15 cellular contexts compared by ENCODE assay signal in the genomic region with DNA sequence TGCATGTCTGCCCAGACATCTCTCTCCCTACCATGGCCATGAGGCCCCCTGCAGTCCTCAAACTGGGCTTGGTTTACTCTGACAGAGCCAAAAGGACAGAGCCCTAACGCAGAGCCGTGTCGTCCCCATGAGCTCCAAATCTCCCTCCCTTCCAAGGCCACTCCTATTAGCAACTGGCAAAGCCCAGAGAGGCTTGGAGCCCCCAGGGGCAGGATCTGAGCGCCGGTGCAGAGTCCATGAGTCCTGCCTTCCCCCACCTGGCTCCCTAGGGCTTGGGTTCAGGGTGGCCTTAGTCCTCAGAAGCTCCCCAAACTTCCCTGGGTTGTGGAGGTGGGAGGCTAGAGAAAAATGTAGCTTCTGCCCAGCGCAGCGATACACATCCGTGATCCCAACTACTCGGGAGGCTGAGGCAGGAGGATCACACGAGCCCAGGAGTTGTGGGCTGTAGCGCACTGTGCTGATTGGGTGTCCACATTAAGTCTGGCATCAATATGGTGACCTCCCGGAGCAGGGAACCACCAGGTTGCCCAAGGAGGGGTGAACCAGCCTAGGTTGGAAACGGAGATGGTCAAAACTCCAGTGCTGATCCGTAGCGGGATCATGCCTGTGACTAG. TPM values are rescaled to one million over a fixed set of nuclear protein-coding genes. Genes with fewer than 3 reads are reported as not detected.
DNase-seq lines count a peak whose midpoint lies in the region; ATAC-seq and TF ChIP-seq lines count a peak whose summit lies in the region.
"Had no signal": no experiment of that assay in that cellular context is flagged by ENCODE, and none has a peak within 500 bp of the region (broad histone marks: within the 10 kb centered on the region; RNA-seq: fewer than 3 reads in every experiment).

No MANE protein-coding gene starts in this region.

- H4K91ac ChIP-seq in IMR-90 (ENCODE audit: insufficient read depth, low read depth, low read length): no peak overlapping the region

- H3K23ac ChIP-seq in IMR-90 (ENCODE audit: low read depth, low read length): no peak overlapping the region
- no peak overlapping the region for H3K23ac ChIP-seq in mesendoderm (ENCODE audit: low read length)

- no peak overlapping the region for H3K4ac ChIP-seq in IMR-90 (ENCODE audit: low read depth, low read length)
- no peak overlapping the region for H3K4ac ChIP-seq in mesendoderm (ENCODE audit: low read depth, low read length)

- TF ChIP-seq RAD21 in IMR-90 (IDR thresholded peaks at IDR 0.05; ENCODE audit: low read length): no peak

- no peak overlapping the region for H3K14ac ChIP-seq in IMR-90 (replicated peaks; ENCODE audit: low read depth, low read length)

- no peak overlapping the region for H3K4me3 ChIP-seq in IMR-90 (ENCODE audit: insufficient read depth, low read depth, low read length)
- no peak overlapping the region for H3K4me3 ChIP-seq in mesendoderm (ENCODE audit: low read length)

- in situ Hi-C loops in IMR-90 (cut with MboI; ENCODE audit: low sequenced_read_pairs): no loop called here

- H2BK20ac ChIP-seq in IMR-90 (ENCODE audit: low read depth, low read length): no peak overlapping the region

- H3K27ac ChIP-seq in IMR-90 (ENCODE audit: insufficient read depth, low read length) (no peak overlapping the region), mesendoderm (ENCODE audit: low read depth, low read length) (no peak overlapping the region)

- H2BK15ac ChIP-seq in IMR-90 (ENCODE audit: low read depth, low read length) (no peak overlapping the region), mesendoderm (replicated peaks; ENCODE audit: low read depth) (no peak overlapping the region)

- no peak for TF ChIP-seq CTCF in IMR-90 (conservative IDR thresholded peaks at IDR 0.05; ENCODE audit: low read depth, low read length)

- H3K4me1 ChIP-seq in IMR-90 (ENCODE audit: control insufficient read depth, insufficient read depth, low read length) (peaks cover 3% of the 10 kb centered on the region), mesendoderm (ENCODE audit: control insufficient read depth, low read depth, low read length) (peaks cover 4% of the 10 kb centered on the region)

- POLR2A ChIA-PET in IMR-90 (lab: Charles Lee; ENCODE audit: unreplicated experiment): no interaction called here

- H2BK120ac ChIP-seq in IMR-90 (ENCODE audit: low read depth, low read length) (no peak overlapping the region), mesendoderm (ENCODE audit: low read depth, low read length) (no peak overlapping the region)

- 73% methylated on average over 10 of the region's 15 CpGs; no CpG with 5 or more reads in 1 of the 2 experiments for WGBS in IMR-90 (ENCODE audit: extremely low coverage in 2 of 2, insufficient read length in 1 of 2), 2 experiments
- no CpG with 5 or more reads among the region's 15 CpGs for WGBS in mesendoderm (ENCODE audit: extremely low coverage, insufficient coverage, low lambda C conversion rate)

- H2AFZ ChIP-seq in IMR-90 (replicated peaks; ENCODE audit: low read length, poor library complexity): peak overlapping the region; percentile 5

- peaks cover 0 to 4% of the 10 kb centered on the region in 2 experiments; a peak in 1 of 4 replicates for H3K79me1 ChIP-seq in IMR-90 (ENCODE audit: low read depth in 1 of 2, low read length in 2 of 2)
- H3K79me1 ChIP-seq in mesendoderm (ENCODE audit: low read length): no peaks in the 10 kb centered on the region

- H3K79me2 ChIP-seq in mesendoderm (ENCODE audit: control insufficient read depth, insufficient read depth, low read length): no peaks in the 10 kb centered on the region

- BruUV-seq in IMR-90 (replicated peaks; lab: Mats Ljungman, UMichigan): no TSS peak

- intact Hi-C loops in IMR-90 (cut with micrococcal nuclease): no loop called here

- H3K18ac ChIP-seq in IMR-90 (ENCODE audit: low read depth, low read length) (no peak overlapping the region), mesendoderm (ENCODE audit: low read length) (no peak overlapping the region)

- no peak for DNase-seq in IMR-90
- DNase-seq in mesendoderm: no peak
- DNase-seq in NCI-H2081 (lab: John Stamatoyannopoulos, UW): no peak
- DNase-seq in HT-29 (ENCODE audit: low spot score): no peak
- DNase-seq in NCI-H1930 (lab: John Stamatoyannopoulos, UW): no peak
- DNase-seq: DMS153; EL; GOT3; NCI-H1105 treated with DMSO at 0.1 percent for 48 hours; NCI-H1694 treated with DMSO at 0.1 percent for 48 hours; NCI-H345; NCI-H526; NK-92 treated with Interleukin-12 subunit alpha and Interleukin-12 subunit beta, amount 100 ng/mL, for 24 hours; OCI-M1 had no signal

- no peak for TF ChIP-seq POLR2A in IMR-90 (IDR thresholded peaks at IDR 0.05; ENCODE audit: low read depth, low read length)

- H2BK5ac ChIP-seq in IMR-90 (ENCODE audit: low read depth, low read length, poor library complexity, severe bottlenecking) (no peak overlapping the region), mesendoderm (ENCODE audit: low read length) (no peak overlapping the region)

- CTCF ChIA-PET in IMR-90 (lab: Yijun Ruan, JAX): interaction anchor here (1.2 kb wide), 1 partner anchor 53 kb away, joined by 4 read pairs; no protein-coding TSS in a partner anchor

- no peak overlapping the region for H4K8ac ChIP-seq in IMR-90 (ENCODE audit: low read depth in 2 of 2, low read length in 2 of 2)
- H4K8ac ChIP-seq in mesendoderm (ENCODE audit: low read depth, low read length): no peak overlapping the region

- H2AK9ac ChIP-seq in IMR-90 (replicated peaks; ENCODE audit: low read depth, low read length, poor library complexity): no peak overlapping the region

- H3K56ac ChIP-seq in IMR-90 (ENCODE audit: extremely low read depth, insufficient read depth, low read length): no peak overlapping the region
- H3K56ac ChIP-seq in mesendoderm (ENCODE audit: low read length): peak overlapping the region; percentile 64

- H3K36me3 ChIP-seq in IMR-90 (ENCODE audit: control insufficient read depth, insufficient read depth, low read length) (no peaks in the 10 kb centered on the region), mesendoderm (ENCODE audit: control insufficient read depth, insufficient read depth, low read length) (no peaks in the 10 kb centered on the region)

- H2AK5ac ChIP-seq in IMR-90 (ENCODE audit: low read depth, low read length) (peak overlapping the region; percentile 28; the same call in 1 of the 2 replicates), mesendoderm (ENCODE audit: low read length) (no peak overlapping the region)

- H4K20me1 ChIP-seq in IMR-90 (ENCODE audit: insufficient read depth, low read length): no peaks in the 10 kb centered on the region

- H3K4me2 ChIP-seq in IMR-90 (ENCODE audit: low read depth, low read length) (no peak overlapping the region), mesendoderm (ENCODE audit: low read length) (no peak overlapping the region)

- dilution Hi-C loops in IMR-90 (cut with HindIII; ENCODE audit: low sequenced_read_pairs, unreplicated experiment): no loop called here

- H4K5ac ChIP-seq in IMR-90 (ENCODE audit: low read depth, low read length): no peak overlapping the region
- no peak overlapping the region for H4K5ac ChIP-seq in mesendoderm (ENCODE audit: low read length)

- no peaks in the 10 kb centered on the region for H3K9me3 ChIP-seq in IMR-90 (ENCODE audit: control insufficient read depth, insufficient read depth, low read length)
- H3K9me3 ChIP-seq: Caco-2 had no signal

- H3K9ac ChIP-seq in IMR-90 (ENCODE audit: low read depth, low read length) (no peak overlapping the region), mesendoderm (ENCODE audit: low read length) (no peak overlapping the region)

- 0 out of 2 replicates have a peak, but pooled peaks cover 6% of the 10 kb centered on the region for H3K9me1 ChIP-seq in IMR-90 (ENCODE audit: insufficient read depth, low read length)

- H3K27me3 ChIP-seq in IMR-90 (ENCODE audit: control insufficient read depth, insufficient read depth, low read length) (no peaks in the 10 kb centered on the region; the same call in 1 of the 2 replicates), mesendoderm (ENCODE audit: insufficient read depth, low read length, poor library complexity) (no peaks in the 10 kb centered on the region)

- no peak for ATAC-seq in IMR-90 (ENCODE audit: low read depth)

TF ChIP-seq in IMR-90, 13 proteins besides CTCF, POLR2A, EP300 and RAD21 (continues in another document):
- no peak for TF ChIP-seq CEBPB (IDR thresholded peaks at IDR 0.05; ENCODE audit: low read depth, low read length)

RNA-seq across cellular contexts. Expression of a gene that starts 7.4 kb away (rescaled TPM):
- total RNA-seq in IMR-90 (2012; rRNA removed): 11.1 and 14.3 TPM in 2 replicates
- 11.8 and 13.3 TPM in 2 replicates for polyA plus RNA-seq in IMR-90 (2012; rRNA removed)
- 3.8 and 13.8 TPM in 2 replicates for polyA plus RNA-seq in IMR-90 (2012; cell fraction: cytosol; rRNA removed)
- polyA plus RNA-seq in IMR-90 (2012; cell fraction: nucleus; rRNA removed; ENCODE audit: low replicate concordance): 32.7 and 36.9 TPM in 2 replicates
- 20.5 TPM for polyA plus RNA-seq in mesendoderm (2013, experiment 1 of 2)
- 23.0 TPM for polyA plus RNA-seq in mesendoderm (2013, experiment 2 of 2)
- total RNA-seq in HT-29 (2014; rRNA removed; shearing (Covaris generic)): 13.6 and 18.9 TPM in 2 replicates

RNA-seq across cellular contexts. Expression of a gene that starts 10.1 kb away (rescaled TPM):
- total RNA-seq in IMR-90 (2012; rRNA removed): 44.8 and 88.0 TPM in 2 replicates
- polyA plus RNA-seq in IMR-90 (2012; rRNA removed): 118 and 157 TPM in 2 replicates
- polyA plus RNA-seq in IMR-90 (2012; cell fraction: cytosol; rRNA removed): 210 and 274 TPM in 2 replicates
- polyA plus RNA-seq in IMR-90 (2012; cell fraction: nucleus; rRNA removed; ENCODE audit: low replicate concordance): 65.4 and 112 TPM in 2 replicates
- 236 TPM for polyA plus RNA-seq in mesendoderm (2013, experiment 1 of 2)
- 226 TPM for polyA plus RNA-seq in mesendoderm (2013, experiment 2 of 2)
- 733 and 750 TPM in 2 replicates for total RNA-seq in HT-29 (2014; rRNA removed; shearing (Covaris generic))

RNA-seq across cellular contexts. Expression of a gene that starts 51.6 kb away (rescaled TPM):
- 14.2 and 22.8 TPM in 2 replicates for total RNA-seq in IMR-90 (2012; rRNA removed)
- 77.2 and 101 TPM in 2 replicates for polyA plus RNA-seq in IMR-90 (2012; rRNA removed)
- 57.0 and 329 TPM in 2 replicates for polyA plus RNA-seq in IMR-90 (2012; cell fraction: cytosol; rRNA removed)
- polyA plus RNA-seq in IMR-90 (2012; cell fraction: nucleus; rRNA removed; ENCODE audit: low replicate concordance): 200 and 259 TPM in 2 replicates
- 70.9 TPM for polyA plus RNA-seq in mesendoderm (2013, experiment 1 of 2)
- polyA plus RNA-seq in mesendoderm (2013, experiment 2 of 2): 72.9 TPM
- 379 and 438 TPM in 2 replicates for total RNA-seq in HT-29 (2014; rRNA removed; shearing (Covaris generic))

RNA-seq across cellular contexts. Expression of a gene that starts 52.9 kb away (rescaled TPM):
- total RNA-seq in IMR-90 (2012; rRNA removed): 5.6 and 10.3 TPM in 2 replicates
- 43.5 and 49.8 TPM in 2 replicates for polyA plus RNA-seq in IMR-90 (2012; rRNA removed)
- polyA plus RNA-seq in IMR-90 (2012; cell fraction: cytosol; rRNA removed): 84.3 and 176 TPM in 2 replicates
- polyA plus RNA-seq in IMR-90 (2012; cell fraction: nucleus; rRNA removed; ENCODE audit: low replicate concordance): 56.9 and 109 TPM in 2 replicates
- polyA plus RNA-seq in mesendoderm (2013, experiment 1 of 2): 2.1 TPM
- 1.8 TPM for polyA plus RNA-seq in mesendoderm (2013, experiment 2 of 2)
- total RNA-seq in HT-29 (2014; rRNA removed; shearing (Covaris generic)): 529 and 584 TPM in 2 replicates

RNA-seq across cellular contexts. Expression of a gene that starts 58.8 kb away (rescaled TPM):
- total RNA-seq in IMR-90 (2012; rRNA removed): 0.18 and 0.28 TPM in 2 replicates
- 0.60 and 0.67 TPM in 2 replicates for polyA plus RNA-seq in IMR-90 (2012; rRNA removed)
- polyA plus RNA-seq in IMR-90 (2012; cell fraction: cytosol; rRNA removed): 0.24 and 0.29 TPM in 2 replicates
- polyA plus RNA-seq in IMR-90 (2012; cell fraction: nucleus; rRNA removed; ENCODE audit: low replicate concordance): 6.1 and 10.8 TPM in 2 replicates
- polyA plus RNA-seq in mesendoderm (2013, experiment 1 of 2): 0.06 TPM
- polyA plus RNA-seq in mesendoderm (2013, experiment 2 of 2): 0.07 TPM
- 0.71 and 1.1 TPM in 2 replicates for total RNA-seq in HT-29 (2014; rRNA removed; shearing (Covaris generic))

Comparison
In these comparisons a context has a peak if more than half of its experiments do, and no peak if none do; other contexts are left out.
1. RNA of a gene that starts 51.6 kb away (total RNA-seq): 379 to 438 TPM in HT-29; 14.2 to 22.8 TPM in IMR-90; every median in the first group is over 10 times any median in the second.